Comparison of ENCODE assay signal across 19 cellular contexts in genomic region chr22:44386386-44387035, GRCh38.
A peak's percentile ranks its signal among the peaks of the same experiment; 100 is the strongest.
DNase-seq lines count a peak whose midpoint lies in the region; ATAC-seq, FAIRE-seq and TF ChIP-seq lines count a peak whose summit lies in the region.
"Had no signal": no experiment of that assay in that cellular context is flagged by ENCODE, and none has a peak within 500 bp of the region (broad histone marks: within the 10 kb centered on the region; RNA-seq: fewer than 3 reads in every experiment).

No MANE protein-coding gene starts in this region.

- H2AFZ ChIP-seq in H1 (ENCODE audit: low read length) (no peak overlapping the region), MM.1S (ENCODE audit: low read length) (no peak overlapping the region)
- H2AFZ ChIP-seq: GM23248 had no signal

- peaks cover 7 to 18% of the 10 kb centered on the region in 2 donors for H3K27me3 Mint-ChIP-seq in natural killer cell treated with Interleukin-12 subunit alpha and Interleukin-12 subunit beta and Interleukin-15 and Interleukin-18, amount 100 ng/mL, for 72 hours
- H3K27me3 Mint-ChIP-seq in natural killer cell (ENCODE audit: low read depth in 2 of 2), result peaks cover 5 to 21% of the 10 kb centered on the region in 2 donors

- H3K79me2 ChIP-seq in H1 (ENCODE audit: control insufficient read depth in 1 of 2, insufficient read depth in 2 of 2, low read length in 2 of 2) (no peaks in the 10 kb centered on the region), MM.1S (ENCODE audit: low read length) (no peaks in the 10 kb centered on the region)

- no peak overlapping the region for H3K4ac ChIP-seq in H1 (replicated peaks; ENCODE audit: insufficient read length, low read depth, low read length)

- no peaks in the 10 kb centered on the region for H3K9me3 Mint-ChIP-seq in natural killer cell treated with Interleukin-12 subunit alpha and Interleukin-12 subunit beta and Interleukin-15 and Interleukin-18, amount 100 ng/mL, for 72 hours
- H3K9me3 Mint-ChIP-seq in natural killer cell, result no peaks in the 10 kb centered on the region
- H3K9me3 Mint-ChIP-seq: CD4-positive, alpha-beta memory T cell had no signal

- no peak overlapping the region for H3K56ac ChIP-seq in H1 (replicated peaks; ENCODE audit: insufficient read length, low read depth, low read length)

- no peak for TF ChIP-seq CTCF in natural killer cell (IDR thresholded peaks at IDR 0.05)
- no peak for TF ChIP-seq CTCF in H1 (IDR thresholded peaks at IDR 0.05; ENCODE audit: control extremely low read depth in 1 of 3, insufficient read depth in 1 of 3, low read depth in 1 of 3, low read length in 3 of 3)
- TF ChIP-seq CTCF in MM.1S (IDR thresholded peaks at IDR 0.05; ENCODE audit: low read length), result no peak

- no peak for FAIRE-seq in H1 (lab: Jason Lieb, UNC)
- FAIRE-seq: GM12892 had no signal

- no peaks in the 10 kb centered on the region for H3K9me2 ChIP-seq in MM.1S (replicated peaks; ENCODE audit: insufficient read depth, low read length)

- H4K20me1 ChIP-seq in H1 (replicated peaks in 1 of 2; ENCODE audit: control insufficient read depth in 1 of 2, insufficient read depth in 2 of 2, low read length in 2 of 2), result no peaks in the 10 kb centered on the region
- 0 out of 2 replicates have a peak, but pooled peaks cover 2% of the 10 kb centered on the region for H4K20me1 ChIP-seq in MM.1S (ENCODE audit: insufficient read depth, low read length)

- WGBS in H1 (ENCODE audit: extremely low coverage in 1 of 2, insufficient coverage in 1 of 2, insufficient read length in 1 of 2, insufficient replicate concordance in 2 of 2, low coverage in 1 of 2, low lambda C conversion rate in 2 of 2, missing lambda C conversion rate in 1 of 2), 2 experiments, result 79% methylated on average over 19 of the region's 20 CpGs; no CpG with 5 or more reads in 1 of the 2 experiments

- no peak overlapping the region for H3K23ac ChIP-seq in H1 (ENCODE audit: insufficient read length)

- H3K27ac Mint-ChIP-seq in natural killer cell treated with Interleukin-12 subunit alpha and Interleukin-12 subunit beta and Interleukin-15 and Interleukin-18, amount 100 ng/mL, for 72 hours, result no peak overlapping the region
- no peak overlapping the region for H3K27ac Mint-ChIP-seq in natural killer cell
- H3K27ac Mint-ChIP-seq: B cell; CD4-positive, alpha-beta memory T cell had no signal

- H2AK5ac ChIP-seq in H1 (ENCODE audit: low read depth, low read length), result no peak overlapping the region

- POLR2A ChIA-PET in H1 (lab: Charles Lee; ENCODE audit: partially characterized antibody), result interaction anchor here (1.4 kb wide), 1 partner anchor 18 kb away, joined by 3 read pairs; no protein-coding TSS in a partner anchor

- H3K27me3 ChIP-seq in H1 (replicated peaks in 1 of 4; ENCODE audit: control insufficient read depth in 3 of 4, extremely low read depth in 1 of 4, insufficient read depth in 3 of 4, low read length in 3 of 4) (no peaks in the 10 kb centered on the region), MM.1S (replicated peaks; ENCODE audit: insufficient read depth, low read length) (peaks cover 97% of the 10 kb centered on the region)
- H3K27me3 ChIP-seq: MG63 had no signal

- H3K4me2 ChIP-seq in H1 (ENCODE audit: insufficient read depth in 1 of 2, low read depth in 2 of 2, low read length in 2 of 2) (no peak overlapping the region), MM.1S (ENCODE audit: low read depth, low read length) (no peak overlapping the region)

- no peak overlapping the region for H3K4me3 Mint-ChIP-seq in natural killer cell treated with Interleukin-12 subunit alpha and Interleukin-12 subunit beta and Interleukin-15 and Interleukin-18, amount 100 ng/mL, for 72 hours
- H3K4me3 Mint-ChIP-seq in natural killer cell, result no peak overlapping the region
- H3K4me3 Mint-ChIP-seq: B cell; CD4-positive, alpha-beta memory T cell had no signal

- no peaks in the 10 kb centered on the region for H3K9me3 ChIP-seq in H1 (ENCODE audit: insufficient read depth in 2 of 2, low read depth in 1 of 2, low read length in 1 of 2)
- no peaks in the 10 kb centered on the region for H3K9me3 ChIP-seq in MM.1S (replicated peaks; ENCODE audit: insufficient read depth, low read length)
- H3K9me3 ChIP-seq: MG63 had no signal

- H3K4me1 ChIP-seq in H1 (replicated peaks in 1 of 4; ENCODE audit: control insufficient read depth in 3 of 4, insufficient read depth in 4 of 4, low read length in 3 of 4) (peaks cover 0 to 5% (median 2%) of the 10 kb centered on the region in 4 experiments; a peak in 5 of 7 replicates), MM.1S (ENCODE audit: low read length) (no peaks in the 10 kb centered on the region)

- H3K9ac ChIP-seq in H1 (replicated peaks in 1 of 4; ENCODE audit: extremely low read depth in 1 of 4, low read depth in 3 of 4, low read length in 3 of 4) (no peak overlapping the region), MM.1S (ENCODE audit: low read length) (no peak overlapping the region)
- H3K9ac ChIP-seq: GM23248 had no signal

- no peak for TF ChIP-seq RAD21 in H1 (IDR thresholded peaks at IDR 0.05 in 1 of 2, conservative IDR thresholded peaks at IDR 0.05 in 1 of 2; ENCODE audit: low read depth in 2 of 2, low read length in 2 of 2)

- CTCF ChIA-PET in H1 (lab: Charles Lee; ENCODE audit: partially characterized antibody), result interaction anchor here (0.6 to 7.7 kb wide), 11 partner anchors 9 to 304 kb away, joined by 3 to 59 read pairs (median 4); no protein-coding TSS in a partner anchor

- H3K18ac ChIP-seq in H1 (ENCODE audit: extremely low read depth, low read length), result no peak overlapping the region

- intact Hi-C loops in natural killer cell (cut with micrococcal nuclease) (no loop called here), posterior vena cava (cut with DNase I) (no loop called here)

- H3K36me3 Mint-ChIP-seq in natural killer cell treated with Interleukin-12 subunit alpha and Interleukin-12 subunit beta and Interleukin-15 and Interleukin-18, amount 100 ng/mL, for 72 hours, result no peaks in the 10 kb centered on the region
- H3K36me3 Mint-ChIP-seq in natural killer cell, result no peaks in the 10 kb centered on the region
- H3K36me3 Mint-ChIP-seq: CD4-positive, alpha-beta memory T cell had no signal

- H4K5ac ChIP-seq in H1 (ENCODE audit: insufficient read length, low read depth, low read length), result no peak overlapping the region

- H4K8ac ChIP-seq in H1 (ENCODE audit: extremely low read depth, insufficient read depth, low read length), result peak overlapping the region; percentile 1; the same call in 1 of the 2 replicates

- no peak for ATAC-seq in natural killer cell treated with Interleukin-12 subunit alpha and Interleukin-12 subunit beta and Interleukin-15 and Interleukin-18, amount 100 ng/mL, for 72 hours
- ATAC-seq in natural killer cell, result no peak
- ATAC-seq in GM21360 (IDR thresholded peaks at IDR 0.05; ENCODE audit: unreplicated experiment), result no peak

- no peak overlapping the region for H4K91ac ChIP-seq in H1 (replicated peaks; ENCODE audit: insufficient read length, low read length)

- H3F3A ChIP-seq in MM.1S (ENCODE audit: insufficient read depth, low read length), result no peaks in the 10 kb centered on the region

- no peak overlapping the region for H2BK20ac ChIP-seq in H1 (ENCODE audit: low read length)

- no peak for TF ChIP-seq EP300 in H1 (IDR thresholded peaks at IDR 0.05; ENCODE audit: borderline replicate concordance in 1 of 2, low read depth in 2 of 2, low read length in 2 of 2)

- no peak overlapping the region for H3K14ac ChIP-seq in H1 (ENCODE audit: insufficient read length)

- DNase-seq in natural killer cell treated with Interleukin-12 subunit alpha and Interleukin-12 subunit beta and Interleukin-15 and Interleukin-18, amount 100 ng/mL, for 72 hours (ENCODE audit: low spot score), result peak; percentile 29
- DNase-seq in natural killer cell (no peak), H1 (ENCODE audit: low read depth in 1 of 2, low spot score in 2 of 2) (no peak), posterior vena cava (ENCODE audit: low spot score) (peak; percentile 65), MM.1S (no peak), SIG-M5 (lab: John Stamatoyannopoulos, UW) (no peak)
- DNase-seq: CD4-positive, alpha-beta memory T cell; DND-41; GDM1; GM23248; MG63; NCI-H1105; NCI-H1694 treated with DMSO at 0.1 percent for 48 hours; NCI-H510A; OCI-M1; RPMI8226 had no signal

- H3K4me3 ChIP-seq in H1 (ENCODE audit: extremely low read depth in 1 of 4, insufficient read depth in 2 of 4, low read depth in 3 of 4, low read length in 4 of 4) (no peak overlapping the region), MM.1S (ENCODE audit: low read length) (no peak overlapping the region)
- H3K4me3 ChIP-seq: GM23248, MG63 had no signal

- H3K23me2 ChIP-seq in H1 (ENCODE audit: low read depth, low read length), result no peaks in the 10 kb centered on the region

- H3K4me1 Mint-ChIP-seq in natural killer cell treated with Interleukin-12 subunit alpha and Interleukin-12 subunit beta and Interleukin-15 and Interleukin-18, amount 100 ng/mL, for 72 hours (ENCODE audit: low read depth in 2 of 2), result no peaks in the 10 kb centered on the region
- no peaks in the 10 kb centered on the region for H3K4me1 Mint-ChIP-seq in natural killer cell
- H3K4me1 Mint-ChIP-seq: B cell; CD4-positive, alpha-beta memory T cell had no signal

- H2BK120ac ChIP-seq in H1 (replicated peaks; ENCODE audit: low read depth, low read length), result no peak overlapping the region

- no peaks in the 10 kb centered on the region for H3K36me3 ChIP-seq in H1 (ENCODE audit: control insufficient read depth in 2 of 4, insufficient read depth in 4 of 4, low read length in 3 of 4)
- no peaks in the 10 kb centered on the region for H3K36me3 ChIP-seq in MM.1S (replicated peaks; ENCODE audit: insufficient read depth, low read length)
- H3K36me3 ChIP-seq: MG63 had no signal

- H3K27ac ChIP-seq in H1 (ENCODE audit: low read depth, low read length) (no peak overlapping the region), MM.1S (ENCODE audit: low read length) (no peak overlapping the region)
- H3K27ac ChIP-seq: GM23248 had no signal

- no peaks in the 10 kb centered on the region for H3K79me1 ChIP-seq in H1 (ENCODE audit: low read depth, low read length)

- no peak overlapping the region for H2BK5ac ChIP-seq in H1 (ENCODE audit: low read depth, low read length)

- no peak for TF ChIP-seq POLR2A in H1 (IDR thresholded peaks at IDR 0.05; ENCODE audit: control extremely low read depth in 1 of 2, low read depth in 2 of 2, low read length in 2 of 2)

- H2BK15ac ChIP-seq in H1 (ENCODE audit: low read length), result no peak overlapping the region

- H2BK12ac ChIP-seq in H1 (ENCODE audit: low read depth, low read length), result no peak overlapping the region

TF ChIP-seq in H1, 55 proteins besides CTCF, POLR2A, EP300 and RAD21 (continues in another document):
- no peak for TF ChIP-seq ZNF274 (IDR thresholded peaks at IDR 0.05; ENCODE audit: borderline replicate concordance, extremely low read depth, low read length)
- no peak for TF ChIP-seq RNF2 (IDR thresholded peaks at IDR 0.05; ENCODE audit: borderline replicate concordance, low read depth, low read length, missing control alignments, poor library complexity, severe bottlenecking)
- TF ChIP-seq EZH2 (IDR thresholded peaks at IDR 0.05; ENCODE audit: low read depth, low read length, severe bottlenecking), result no peak
- TF ChIP-seq SRF (IDR thresholded peaks at IDR 0.05; ENCODE audit: low read depth, low read length), result no peak
- TF ChIP-seq PHF8 (conservative IDR thresholded peaks at IDR 0.05; ENCODE audit: low read depth, low read length), result no peak
- no peak for TF ChIP-seq SIRT6 (IDR thresholded peaks at IDR 0.05; ENCODE audit: low read length)
- TF ChIP-seq YY1 (IDR thresholded peaks at IDR 0.05; ENCODE audit: low read depth, low read length), result no peak

Comparison
In these comparisons a context has a peak if more than half of its experiments do, and no peak if none do; other contexts are left out.
1. DNase-seq: peak in natural killer cell treated with Interleukin-12 subunit alpha and Interleukin-12 subunit beta and Interleukin-15 and Interleukin-18, amount 100 ng/mL, for 72 hours (single experiment) and posterior vena cava (single experiment); none in natural killer cell (single experiment), H1 (0 of 2), MM.1S (single experiment) and SIG-M5 (single experiment).